8 cellular contexts compared by ENCODE assay signal in the genomic region with DNA sequence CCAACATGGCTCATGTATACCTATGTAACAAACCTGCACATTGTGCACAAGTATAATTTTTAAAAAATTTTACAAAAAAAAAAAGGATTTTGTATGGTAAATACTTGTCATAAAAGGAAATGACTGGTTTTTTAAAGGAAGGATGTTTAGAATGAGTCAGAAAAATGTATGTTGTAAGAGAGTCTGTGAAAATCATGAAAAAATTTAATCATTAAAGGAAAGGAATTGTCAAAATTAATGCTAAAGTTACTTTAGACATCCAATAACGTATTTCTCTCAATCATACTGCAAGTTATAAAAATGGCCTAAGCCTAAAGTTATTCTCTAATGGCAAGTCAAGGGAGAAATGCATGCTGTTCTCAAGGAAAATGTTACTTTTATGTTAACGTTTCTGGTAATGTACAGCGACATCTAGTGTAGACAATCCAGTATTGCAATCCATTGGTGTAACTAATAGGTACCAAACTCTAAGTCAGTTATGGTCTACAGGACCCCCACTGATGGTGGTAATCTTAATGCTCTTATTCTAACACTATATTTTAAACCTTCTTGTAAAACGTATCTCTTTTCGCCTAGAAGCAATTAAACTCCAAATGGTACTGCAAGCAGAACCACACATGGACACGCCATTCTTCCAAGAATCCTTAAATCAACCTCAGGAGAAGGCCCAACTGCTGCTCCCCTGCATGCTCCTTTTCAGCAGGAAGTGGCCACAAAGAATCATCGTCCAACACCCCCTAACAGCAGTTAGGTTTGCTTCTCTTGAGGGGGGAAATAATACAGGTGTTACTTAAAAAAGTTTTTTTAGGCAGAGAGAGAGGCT. TPM values are rescaled to one million over a fixed set of nuclear protein-coding genes. Genes with fewer than 3 reads are reported as not detected.
DNase-seq lines count a peak whose midpoint lies in the region; ATAC-seq, FAIRE-seq and TF ChIP-seq lines count a peak whose summit lies in the region.

No MANE protein-coding gene starts in this region.

- H3K9me2 ChIP-seq in hepatocyte (replicated peaks; ENCODE audit: insufficient read depth): no peaks in the 10 kb centered on the region

- POLR2A ChIA-PET in A549 (lab: Yijun Ruan, JAX): no interaction called here

- DNase-seq in A549 (ENCODE audit: low read depth in 1 of 2, low spot score in 1 of 2) (peak in 1 of 2 experiments; percentile 61), GM10266 (ENCODE audit: extremely low spot score) (peak; percentile 64), NCI-H1436 (lab: John Stamatoyannopoulos, UW) (peak; percentile 15), hepatocyte (ENCODE audit: low spot score) (peak; percentile 72), type B pancreatic cell (ENCODE audit: extremely low spot score, unreplicated experiment) (no peak), COLO668 (lab: John Stamatoyannopoulos, UW; ENCODE audit: unreplicated experiment) (no peak)

- no peaks in the 10 kb centered on the region for H4K20me1 ChIP-seq in hepatocyte (ENCODE audit: insufficient read depth, poor library complexity, severe bottlenecking)

- no peaks in the 10 kb centered on the region for H3K79me2 ChIP-seq in hepatocyte

- H3K4me3 Mint-ChIP-seq in type B pancreatic cell: no peak overlapping the region

- no peaks in the 10 kb centered on the region for H3K9me3 Mint-ChIP-seq in type B pancreatic cell

- H3K4me3 ChIP-seq in A549 (no peak overlapping the region), WI38 (ENCODE audit: low read depth, low read length) (no peak overlapping the region), hepatocyte (no peak overlapping the region)

- ATAC-seq in A549: peak in 1 of 2 experiments; percentile 40; a peak in 3 of 6 replicates
- ATAC-seq in HG03108 (IDR thresholded peaks at IDR 0.05; ENCODE audit: unreplicated experiment): no peak

- TF ChIP-seq POLR2A in A549 (IDR thresholded peaks at IDR 0.05; ENCODE audit: low read length): no peak

- no peaks in the 10 kb centered on the region for H3K27me3 Mint-ChIP-seq in type B pancreatic cell

- H3K9me3 ChIP-seq in A549: no peaks in the 10 kb centered on the region
- H3K9me3 ChIP-seq in hepatocyte (ENCODE audit: low read depth): no peaks in the 10 kb centered on the region

- peak; percentile 21 to 22; a peak in 1 of 5 replicates for TF ChIP-seq RAD21 in A549 (conservative IDR thresholded peaks at IDR 0.05 in 1 of 2, IDR thresholded peaks at IDR 0.05 in 1 of 2)

- no peak overlapping the region for H2AFZ ChIP-seq in hepatocyte

- peaks cover 9% of the 10 kb centered on the region for H3K4me1 Mint-ChIP-seq in type B pancreatic cell (ENCODE audit: unreplicated experiment)

- H3K36me3 ChIP-seq in hepatocyte (replicated peaks; ENCODE audit: insufficient read depth, low read depth): no peaks in the 10 kb centered on the region

- H3K4me2 ChIP-seq in A549: peak overlapping the region; percentile 35; the same call in 2 of the 3 replicates
- H3K4me2 ChIP-seq in hepatocyte: no peak overlapping the region

- no peak overlapping the region for H3K27ac Mint-ChIP-seq in type B pancreatic cell

- no peak for FAIRE-seq in A549 (lab: Jason Lieb, UNC)

- TF ChIP-seq EP300 in A549 (IDR thresholded peaks at IDR 0.05): no peak

- no peaks in the 10 kb centered on the region for H3K36me3 Mint-ChIP-seq in type B pancreatic cell

- peaks cover 37% of the 10 kb centered on the region for H3K4me1 ChIP-seq in A549
- H3K4me1 ChIP-seq in hepatocyte (ENCODE audit: insufficient read depth): peaks cover 9% of the 10 kb centered on the region

- peak overlapping the region; percentile 26 to 66; a peak in 2 of 6 replicates for H3K27ac ChIP-seq in A549
- no peak overlapping the region for H3K27ac ChIP-seq in hepatocyte

- WGBS in A549 (ENCODE audit: missing lambda C conversion rate): 21% methylated on average over 7 of the region's 7 CpGs
- WGBS in hepatocyte (ENCODE audit: low lambda C conversion rate, missing lambda C conversion rate): 38% methylated on average over 7 of the region's 7 CpGs

- peak; percentile 67 for TF ChIP-seq CTCF in A549 (IDR thresholded peaks at IDR 0.05)
- peak; percentile 86 for TF ChIP-seq CTCF in GM10266 (IDR thresholded peaks at IDR 0.05; ENCODE audit: control insufficient read depth, insufficient read depth, low read depth, missing control alignments)
- peak; percentile 54 for TF ChIP-seq CTCF in WI38 (IDR thresholded peaks at IDR 0.05; ENCODE audit: low read depth, low read length)
- TF ChIP-seq CTCF in hepatocyte (IDR thresholded peaks at IDR 0.05; ENCODE audit: poor library complexity): peak; percentile 69
- TF ChIP-seq CTCF in type B pancreatic cell (conservative IDR thresholded peaks at IDR 0.05): peak; percentile 90

- CTCF ChIA-PET in A549 (lab: Yijun Ruan, JAX): interaction anchor here (0.6 to 5.1 kb wide), 12 partner anchors 8 to 74 kb away, joined by 3 to 41 read pairs (median 4); a partner anchor contains a TSS

- no peaks in the 10 kb centered on the region for H3K27me3 ChIP-seq in hepatocyte

TF ChIP-seq in A549, 52 proteins besides CTCF, POLR2A, EP300 and RAD21:
- TF ChIP-seq SMC3 (IDR thresholded peaks at IDR 0.05): 0 out of 3 replicates have a peak, but pooled peaks have one; percentile 8
- TF ChIP-seq FOSL2 (IDR thresholded peaks at IDR 0.05): no peak
- 0 out of 2 replicates have a peak, but pooled peaks have one; percentile 9 for TF ChIP-seq FOSL2 (CRISPR knock-in tag; IDR thresholded peaks at IDR 0.05)
- TF ChIP-seq, protein P1, sequence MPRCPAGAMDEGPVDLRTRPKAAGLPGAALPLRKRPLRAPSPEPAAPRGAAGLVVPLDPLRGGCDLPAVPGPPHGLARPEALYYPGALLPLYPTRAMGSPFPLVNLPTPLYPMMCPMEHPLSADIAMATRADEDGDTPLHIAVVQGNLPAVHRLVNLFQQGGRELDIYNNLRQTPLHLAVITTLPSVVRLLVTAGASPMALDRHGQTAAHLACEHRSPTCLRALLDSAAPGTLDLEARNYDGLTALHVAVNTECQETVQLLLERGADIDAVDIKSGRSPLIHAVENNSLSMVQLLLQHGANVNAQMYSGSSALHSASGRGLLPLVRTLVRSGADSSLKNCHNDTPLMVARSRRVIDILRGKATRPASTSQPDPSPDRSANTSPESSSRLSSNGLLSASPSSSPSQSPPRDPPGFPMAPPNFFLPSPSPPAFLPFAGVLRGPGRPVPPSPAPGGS (IDR thresholded peaks at IDR 0.05): no peak
TF ChIP-seq in A549: peak in this region for 2.

RNA-seq across cellular contexts. Expression of a gene that starts 35.3 kb away (rescaled TPM):
- polyA plus RNA-seq in A549 (2011; rRNA removed) (32.2 and 33.2 TPM in 2 replicates), A549 (2017; fragmentation: RNase III; extraction: RNeasy Plus Mini Kit Qiagen cat#74134 plus additional on column Dnase treatment) (20.7 to 25.8 TPM (median 21.4 TPM) in 3 replicates), hepatocyte (3.3 and 4.7 TPM in 2 replicates)
- polyA plus RNA-seq in A549 (2012; cell fraction: cytosol; rRNA removed): 10.6 and 12.9 TPM in 2 replicates
- polyA plus RNA-seq in A549 (2012; cell fraction: nucleus; rRNA removed): 12.4 TPM in 2 replicates
- 34.7 and 36.7 TPM in 2 replicates for polyA minus RNA-seq in A549 (2011; rRNA and poly(A)+ RNA removed)
- total RNA-seq in hepatocyte (10.4 and 10.5 TPM in 2 replicates), type B pancreatic cell (ENCODE audit: low replicate concordance) (7.0 and 9.0 TPM in 2 replicates)

Comparison
In these comparisons a context has a peak if more than half of its experiments do, and no peak if none do; other contexts are left out.
1. DNase-seq: peak in GM10266 (single experiment), NCI-H1436 (single experiment) and hepatocyte (single experiment); none in type B pancreatic cell (single experiment) and COLO668 (single experiment).
2. Peak in every context shown above with its lines, with median percentiles within 50 percentile points of each other: CTCF ChIP-seq.